In genomic region chr5:148384389-148384756, GRCh38 we compare ENCODE assay signal across 1 cellular context.
TF ChIP-seq lines count a peak whose summit lies in the region.

No MANE protein-coding gene starts in this region.

TF ChIP-seq in H1, 55 proteins besides CTCF, POLR2A, EP300 and RAD21:
- TF ChIP-seq JUN (IDR thresholded peaks at IDR 0.05; ENCODE audit: low read depth, low read length) (no peak), CHD1 (IDR thresholded peaks at IDR 0.05; ENCODE audit: low read depth, low read length) (no peak), KDM1A (IDR thresholded peaks at IDR 0.05; ENCODE audit: borderline replicate concordance, low read length) (no peak), FOSL1 (IDR thresholded peaks at IDR 0.05; ENCODE audit: insufficient read depth, low read depth, low read length) (no peak)
TF ChIP-seq in H1: peak in this region for 0.
